Comparison of ENCODE assay signal across 18 cellular contexts in the genomic region with DNA sequence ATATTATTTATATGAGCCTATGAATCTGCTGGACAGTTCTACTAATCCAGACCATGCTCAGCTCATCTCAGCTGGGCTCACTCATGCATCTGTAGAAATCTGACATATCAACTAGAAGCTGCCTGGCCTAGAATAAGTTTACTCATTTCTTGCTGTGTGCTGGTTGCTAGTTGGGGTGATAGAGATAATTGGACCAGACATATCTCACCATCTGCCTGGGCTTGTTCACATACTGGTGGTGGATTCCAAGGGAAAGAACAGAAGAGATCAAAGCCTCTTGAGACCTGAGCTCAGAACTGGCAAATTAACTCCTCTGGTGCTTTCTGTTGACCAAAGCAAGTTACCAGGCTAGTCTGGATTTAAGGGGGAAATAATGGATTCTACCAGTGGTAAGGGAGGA.
DNase-seq lines count a peak whose midpoint lies in the region; ATAC-seq lines count a peak whose summit lies in the region.
"Had no signal": no experiment of that assay in that cellular context is flagged by ENCODE, and none has a peak within 500 bp of the region (broad histone marks: within the 10 kb centered on the region; RNA-seq: fewer than 3 reads in every experiment).

No MANE protein-coding gene starts in this region.

- H3K27ac Mint-ChIP-seq in CD4-positive, alpha-beta memory T cell = no peak overlapping the region
- H3K27ac Mint-ChIP-seq: CD4-positive, CD25-positive, alpha-beta regulatory T cell had no signal

- no peak overlapping the region for H3K4me2 ChIP-seq in mesendoderm (ENCODE audit: low read length)

- no peaks in the 10 kb centered on the region for H3K79me2 ChIP-seq in mesendoderm (ENCODE audit: control insufficient read depth, insufficient read depth, low read length)

- no peak overlapping the region for H2BK15ac ChIP-seq in mesendoderm (replicated peaks; ENCODE audit: low read depth)

- H3K36me3 ChIP-seq in mesendoderm (ENCODE audit: control insufficient read depth, insufficient read depth, low read length) = no peaks in the 10 kb centered on the region
- no peaks in the 10 kb centered on the region for H3K36me3 ChIP-seq in CD4-positive, alpha-beta memory T cell (ENCODE audit: insufficient read depth, low read length)
- H3K36me3 ChIP-seq: MG63 had no signal

- no peak overlapping the region for H4K8ac ChIP-seq in mesendoderm (ENCODE audit: low read depth, low read length)

- peaks cover 0 to 2% (median 0%) of the 10 kb centered on the region in 8 donors for H3K9me3 Mint-ChIP-seq in CD4-positive, alpha-beta memory T cell
- H3K9me3 Mint-ChIP-seq: CD4-positive, CD25-positive, alpha-beta regulatory T cell had no signal

- no peaks in the 10 kb centered on the region for H3K9me3 ChIP-seq in CD4-positive, alpha-beta memory T cell (ENCODE audit: control insufficient read depth in 1 of 2, low read length in 2 of 2)
- H3K9me3 ChIP-seq: MG63 had no signal

- H2AK5ac ChIP-seq in mesendoderm (ENCODE audit: low read length) = no peak overlapping the region

- H3K9ac ChIP-seq in mesendoderm (ENCODE audit: low read length) = no peak overlapping the region

- peaks cover 3 to 4% of the 10 kb centered on the region in 2 donors for H3K27me3 Mint-ChIP-seq in CD4-positive, alpha-beta memory T cell

- no peak overlapping the region for H2BK120ac ChIP-seq in mesendoderm (ENCODE audit: low read depth, low read length)

- CTCF ChIA-PET in CD4-positive, alpha-beta memory T cell (lab: Charles Lee; ENCODE audit: partially characterized antibody) = no interaction called here

- no peak overlapping the region for H3K4me3 Mint-ChIP-seq in CD4-positive, alpha-beta memory T cell
- H3K4me3 Mint-ChIP-seq: CD4-positive, CD25-positive, alpha-beta regulatory T cell had no signal

- H3K56ac ChIP-seq in mesendoderm (ENCODE audit: low read length) = no peak overlapping the region

- intact Hi-C loops in CD4-positive, alpha-beta memory T cell (cut with micrococcal nuclease) = no loop called here

- H3K79me1 ChIP-seq in mesendoderm (ENCODE audit: low read length) = no peaks in the 10 kb centered on the region

- H3K36me3 Mint-ChIP-seq in CD4-positive, alpha-beta memory T cell = no peaks in the 10 kb centered on the region
- H3K36me3 Mint-ChIP-seq: CD4-positive, CD25-positive, alpha-beta regulatory T cell had no signal

- no peak overlapping the region for H3K27ac ChIP-seq in mesendoderm (ENCODE audit: low read depth, low read length)
- no peak overlapping the region for H3K27ac ChIP-seq in CD4-positive, alpha-beta memory T cell (ENCODE audit: low read depth, low read length)
- H3K27ac ChIP-seq: RWPE1 had no signal

- no peaks in the 10 kb centered on the region for H3K4me1 ChIP-seq in mesendoderm (ENCODE audit: control insufficient read depth, low read depth, low read length)
- no peaks in the 10 kb centered on the region for H3K4me1 ChIP-seq in CD4-positive, alpha-beta memory T cell (ENCODE audit: insufficient read depth, low read length)

- H3K18ac ChIP-seq in mesendoderm (ENCODE audit: low read length) = no peak overlapping the region

- no peak overlapping the region for H3K4ac ChIP-seq in mesendoderm (ENCODE audit: low read depth, low read length)

- POLR2A ChIA-PET in CD4-positive, alpha-beta memory T cell (lab: Charles Lee; ENCODE audit: partially characterized antibody) = no interaction called here

- H3K27me3 ChIP-seq in mesendoderm (ENCODE audit: insufficient read depth, low read length, poor library complexity) = no peaks in the 10 kb centered on the region
- no peaks in the 10 kb centered on the region for H3K27me3 ChIP-seq in CD4-positive, alpha-beta memory T cell (ENCODE audit: insufficient read depth, low read length)

- no peak overlapping the region for H3K23ac ChIP-seq in mesendoderm (ENCODE audit: low read length)

- H2BK5ac ChIP-seq in mesendoderm (ENCODE audit: low read length) = no peak overlapping the region

- no peak overlapping the region for H3K4me3 ChIP-seq in mesendoderm (ENCODE audit: low read length)
- no peak overlapping the region for H3K4me3 ChIP-seq in CD4-positive, alpha-beta memory T cell (ENCODE audit: low read length in 2 of 2)
- H3K4me3 ChIP-seq: MG63 had no signal

- H4K5ac ChIP-seq in mesendoderm (ENCODE audit: low read length) = no peak overlapping the region

- H3K4me1 Mint-ChIP-seq in CD4-positive, alpha-beta memory T cell = no peaks in the 10 kb centered on the region
- H3K4me1 Mint-ChIP-seq: CD4-positive, CD25-positive, alpha-beta regulatory T cell had no signal

- ATAC-seq in GM18868 (IDR thresholded peaks at IDR 0.05; ENCODE audit: unreplicated experiment) = peak; percentile 75
- peak; percentile 82 for ATAC-seq in HG02610 (IDR thresholded peaks at IDR 0.05; ENCODE audit: unreplicated experiment)
- ATAC-seq: PC-3 had no signal

- DNase-seq in SK-N-DZ (ENCODE audit: low spot score) = peak; percentile 96
- peak; percentile 46 for DNase-seq in mesendoderm
- DNase-seq in CD4-positive, alpha-beta memory T cell = no peak
- no peak for DNase-seq in CD1c-positive myeloid dendritic cell (ENCODE audit: extremely low spot score)
- no peak for DNase-seq in stimulated activated CD8-positive, alpha-beta memory T cell treated with anti-CD3 and anti-CD28 coated beads, Interleukin-4, amount 100 ng/mL, for 48 hours
- DNase-seq: ACHN; AML-193; CD4-positive, CD25-positive, alpha-beta regulatory T cell; Karpas-422; MG63; NCI-H1105; NCI-H1694 treated with DMSO at 0.1 percent for 48 hours; NCI-H345; PC-3; SW 1271 had no signal

Comparison
In these comparisons a context has a peak if more than half of its experiments do, and no peak if none do; other contexts are left out.
1. DNase-seq: peak in SK-N-DZ (single experiment) and mesendoderm (single experiment); none in CD4-positive, alpha-beta memory T cell (0 of 5), CD1c-positive myeloid dendritic cell (single experiment) and stimulated activated CD8-positive, alpha-beta memory T cell treated with anti-CD3 and anti-CD28 coated beads, Interleukin-4, amount 100 ng/mL, for 48 hours (single experiment).